Comparison of ENCODE assay signal across 18 cellular contexts in the genomic region with DNA sequence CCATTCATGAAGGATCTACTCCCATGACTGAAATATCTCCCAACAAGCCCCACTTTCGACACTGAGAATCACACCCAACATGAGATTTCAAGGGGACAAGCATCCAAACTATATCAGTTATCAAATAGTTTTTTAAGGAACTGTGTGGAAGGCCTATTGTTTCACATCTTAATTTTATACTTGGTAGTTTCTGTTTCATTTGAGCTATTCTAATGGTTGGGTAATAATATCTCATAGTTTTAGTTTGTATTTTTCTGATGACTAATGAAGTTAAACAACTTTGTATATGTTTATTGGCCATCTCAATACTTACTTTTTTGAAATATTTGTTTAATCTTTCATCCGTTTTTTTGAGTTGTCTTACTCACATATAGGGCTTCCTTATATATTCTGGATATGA.
DNase-seq lines count a peak whose midpoint lies in the region; ATAC-seq and TF ChIP-seq lines count a peak whose summit lies in the region.
"Had no signal": no experiment of that assay in that cellular context is flagged by ENCODE, and none has a peak within 500 bp of the region (broad histone marks: within the 10 kb centered on the region; RNA-seq: fewer than 3 reads in every experiment).

No MANE protein-coding gene starts in this region.

- DNase-seq in HCEC 1CT (peak; percentile 46), PC-3 (peak; percentile 18), fibroblast of villous mesenchyme (ENCODE audit: low read depth) (peak; percentile 31), UCSD-AML1 (lab: John Stamatoyannopoulos, UW; ENCODE audit: unreplicated experiment) (no peak)
- DNase-seq in activated naive CD4-positive, alpha-beta T cell treated with Interleukin-2 at 50 U/mL for 16 hours = no peak
- DNase-seq: C1 segment of cervical spinal cord, DMS 273 treated with DMSO at 0.1 percent for 48 hours, GF-D8, H9, NCI-H1417 treated with DMSO at 0.1 percent for 48 hours, NCI-H187 treated with DMSO at 0.1 percent for 48 hours, NCI-H345, NCI-H524 treated with DMSO at 0.1 percent for 48 hours, SHP77, T-cell had no signal

- no peak overlapping the region for H3K9ac ChIP-seq in PC-3 (ENCODE audit: low read length)

- POLR2A ChIA-PET in PC-3 (lab: Charles Lee; ENCODE audit: unreplicated experiment) = no interaction called here

- no peak overlapping the region for H2AFZ ChIP-seq in ACC112 (ENCODE audit: low read length, unreplicated experiment)
- H2AFZ ChIP-seq in PC-3 (ENCODE audit: low read length) = no peak overlapping the region

- H3K27ac ChIP-seq in ACC112 (ENCODE audit: low read depth, low read length) (peak overlapping the region; percentile 83), PC-3 (ENCODE audit: low read length) (peak overlapping the region; percentile 36; the same call in 1 of the 2 replicates)

- H4K20me1 ChIP-seq in PC-3 (ENCODE audit: low read length) = no peaks in the 10 kb centered on the region

- no peaks in the 10 kb centered on the region for H3K9me3 ChIP-seq in PC-3 (ENCODE audit: low read length)

- no TSS peak for BruUV-seq in PC-3 (replicated peaks; lab: Mats Ljungman, UMichigan)

- CTCF ChIA-PET in PC-3 (lab: Charles Lee) = no interaction called here

- peak; percentile 72 for ATAC-seq in PC-3
- no peak for ATAC-seq in HG02981 (IDR thresholded peaks at IDR 0.05; ENCODE audit: unreplicated experiment)
- ATAC-seq: SK-N-SH treated with all-trans-retinoic acid at 6 μM for 48 hours, T-cell had no signal

- no peaks in the 10 kb centered on the region for H3K9me2 ChIP-seq in PC-3 (replicated peaks; ENCODE audit: low read length)

- no peaks in the 10 kb centered on the region for H3K36me3 ChIP-seq in ACC112 (ENCODE audit: insufficient read depth, low read length)
- H3K36me3 ChIP-seq in PC-3 (ENCODE audit: low read depth, low read length) = no peaks in the 10 kb centered on the region

- intact Hi-C loops in PC-3 (cut with micrococcal nuclease) = no loop called here

- peak overlapping the region; percentile 17; the same call in 1 of the 2 replicates for H3K4me3 ChIP-seq in ACC112 (ENCODE audit: low read depth, low read length)
- no peak overlapping the region for H3K4me3 ChIP-seq in PC-3 (ENCODE audit: low read length)
- no peak overlapping the region for H3K4me3 ChIP-seq in fibroblast of villous mesenchyme (ENCODE audit: low read depth, low read length)

- H3K4me1 ChIP-seq in ACC112 (ENCODE audit: control insufficient read depth, insufficient read depth, low read length, unreplicated experiment) (peaks cover 61% of the 10 kb centered on the region), PC-3 (ENCODE audit: insufficient read depth, low read length) (peaks cover 22% of the 10 kb centered on the region)

- H3K79me2 ChIP-seq in ACC112 (ENCODE audit: control insufficient read depth, insufficient read depth, low read length, unreplicated experiment) = no peaks in the 10 kb centered on the region
- H3K79me2 ChIP-seq in PC-3 (ENCODE audit: low read length) = no peaks in the 10 kb centered on the region

- no peak for TF ChIP-seq CTCF in PC-3 (conservative IDR thresholded peaks at IDR 0.05; ENCODE audit: low read depth, low read length)
- no peak for TF ChIP-seq CTCF in fibroblast of villous mesenchyme (IDR thresholded peaks at IDR 0.05; ENCODE audit: insufficient read depth, low read depth, low read length)

- no peaks in the 10 kb centered on the region for H3K27me3 ChIP-seq in ACC112 (ENCODE audit: insufficient read depth, low read length)
- no peaks in the 10 kb centered on the region for H3K27me3 ChIP-seq in PC-3 (ENCODE audit: low read length)

- no peaks in the 10 kb centered on the region for H3F3A ChIP-seq in PC-3 (ENCODE audit: low read length, unreplicated experiment)

- peak overlapping the region; percentile 39 for H3K4me2 ChIP-seq in PC-3 (ENCODE audit: low read length)

Comparison
In these comparisons a context has a peak if more than half of its experiments do, and no peak if none do; other contexts are left out.
1. DNase-seq: peak in HCEC 1CT (single experiment), PC-3 (single experiment) and fibroblast of villous mesenchyme (single experiment); none in UCSD-AML1 (single experiment) and activated naive CD4-positive, alpha-beta T cell treated with Interleukin-2 at 50 U/mL for 16 hours (single experiment).